8 cellular contexts compared by ENCODE assay signal in genomic region chr17:81514735-81515529, GRCh38. TPM values are rescaled to one million over a fixed set of nuclear protein-coding genes. Genes with fewer than 3 reads are reported as not detected.
DNase-seq lines count a peak whose midpoint lies in the region; ATAC-seq and TF ChIP-seq lines count a peak whose summit lies in the region.

No MANE protein-coding gene starts in this region.

- peak overlapping the region; percentile 100 for H3K9ac ChIP-seq in HUES6 (ENCODE audit: low read length)

- peak overlapping the region; percentile 87 for H3K4me3 Mint-ChIP-seq in activated naive CD4-positive, alpha-beta T cell treated with anti-CD3 and anti-CD28 coated beads, Interleukin-2, amount 50 U/mL, for 24 hours

- peak; percentile 55 to 70 for DNase-seq in NCI-H524 (lab: John Stamatoyannopoulos, UW)
- DNase-seq in NCI-H524 treated with DMSO at 0.1 percent for 48 hours (lab: John Stamatoyannopoulos, UW) = no peak
- peak; percentile 59 for DNase-seq in SHP77 treated with DMSO at 0.1 percent for 48 hours (lab: John Stamatoyannopoulos, UW)
- DNase-seq in globus pallidus (ENCODE audit: low spot score) = peak; percentile 33
- peak; percentile 93 for DNase-seq in upper lobe of right lung

- TF ChIP-seq CTCF in neutrophil (IDR thresholded peaks at IDR 0.05) = no peak
- TF ChIP-seq CTCF in upper lobe of right lung (IDR thresholded peaks at IDR 0.05) = no peak

- H3K4me3 ChIP-seq in HUES6 (ENCODE audit: low read depth, low read length) = peak overlapping the region; percentile 90
- H3K4me3 ChIP-seq in neutrophil (ENCODE audit: low read depth in 1 of 2, low read length in 1 of 2) = peak overlapping the region; percentile 88 to 100
- peak overlapping the region; percentile 94 for H3K4me3 ChIP-seq in upper lobe of right lung

- intact Hi-C loops in upper lobe of right lung (cut with DNase I) = no loop called here

- H3K4me1 ChIP-seq in HUES6 (ENCODE audit: control insufficient read depth, insufficient read depth, low read length) (peaks cover 33% of the 10 kb centered on the region), neutrophil (ENCODE audit: control insufficient read depth in 1 of 2, insufficient read depth in 1 of 2, low read depth in 1 of 2, low read length in 1 of 2) (peaks cover 70 to 80% of the 10 kb centered on the region in 2 experiments), upper lobe of right lung (peaks cover 49% of the 10 kb centered on the region)

- peak overlapping the region; percentile 74 for H3K27ac Mint-ChIP-seq in activated naive CD4-positive, alpha-beta T cell treated with anti-CD3 and anti-CD28 coated beads, Interleukin-2, amount 50 U/mL, for 24 hours

- ATAC-seq in upper lobe of right lung = peak; percentile 58

- no peaks in the 10 kb centered on the region for H3K9me3 ChIP-seq in HUES6 (ENCODE audit: control insufficient read depth, insufficient read depth, low read depth, low read length)
- no peaks in the 10 kb centered on the region for H3K9me3 ChIP-seq in neutrophil
- H3K9me3 ChIP-seq in upper lobe of right lung = no peaks in the 10 kb centered on the region

- no peaks in the 10 kb centered on the region for H3K9me3 Mint-ChIP-seq in activated naive CD4-positive, alpha-beta T cell treated with anti-CD3 and anti-CD28 coated beads, Interleukin-2, amount 50 U/mL, for 24 hours

- peaks cover 8% of the 10 kb centered on the region for H3K4me1 Mint-ChIP-seq in activated naive CD4-positive, alpha-beta T cell treated with anti-CD3 and anti-CD28 coated beads, Interleukin-2, amount 50 U/mL, for 24 hours

- H3K36me3 ChIP-seq in HUES6 (ENCODE audit: control insufficient read depth, insufficient read depth, low read length) = peaks cover 23% of the 10 kb centered on the region
- peaks cover 26% of the 10 kb centered on the region for H3K36me3 ChIP-seq in neutrophil
- peaks cover 22% of the 10 kb centered on the region for H3K36me3 ChIP-seq in upper lobe of right lung

- H3K27me3 ChIP-seq in HUES6 (ENCODE audit: control insufficient read depth, insufficient read depth, low read length) (peaks cover 20% of the 10 kb centered on the region), neutrophil (peaks cover 19% of the 10 kb centered on the region), upper lobe of right lung (no peaks in the 10 kb centered on the region)

- H3K27ac ChIP-seq in HUES6 (ENCODE audit: low read depth, low read length) = peak overlapping the region; percentile 97; the same call in 1 of the 2 replicates
- peak overlapping the region; percentile 95 for H3K27ac ChIP-seq in neutrophil
- H3K27ac ChIP-seq in upper lobe of right lung = peak overlapping the region; percentile 98

- H3K36me3 Mint-ChIP-seq in activated naive CD4-positive, alpha-beta T cell treated with anti-CD3 and anti-CD28 coated beads, Interleukin-2, amount 50 U/mL, for 24 hours = peaks cover 22% of the 10 kb centered on the region

- no peaks in the 10 kb centered on the region for H3K27me3 Mint-ChIP-seq in activated naive CD4-positive, alpha-beta T cell treated with anti-CD3 and anti-CD28 coated beads, Interleukin-2, amount 50 U/mL, for 24 hours

RNA-seq across cellular contexts. Expression of gene ACTG1, which starts 2.3 kb away (rescaled TPM):
- total RNA-seq in upper lobe of right lung = 2,193 TPM

RNA-seq across cellular contexts. Expression of gene FSCN2, which starts 13.2 kb away (rescaled TPM):
- 3.6 TPM for total RNA-seq in upper lobe of right lung

RNA-seq across cellular contexts. Expression of gene FAAP100, which starts 37.2 kb away (rescaled TPM):
- 27.3 TPM for total RNA-seq in upper lobe of right lung
